14 cellular contexts compared by ENCODE assay signal in genomic region chr17:73546121-73546520, GRCh38.
"Had no signal": no experiment of that assay in that cellular context is flagged by ENCODE, and none has a peak within 500 bp of the region (broad histone marks: within the 10 kb centered on the region; RNA-seq: fewer than 3 reads in every experiment).

No MANE protein-coding gene starts in this region.

- H3K27ac ChIP-seq: adrenal gland, gastroesophageal sphincter, left lung had no signal

- H3K4me3 ChIP-seq: adrenal gland, gastroesophageal sphincter, left lung had no signal

- H3K36me3 ChIP-seq: adrenal gland, gastroesophageal sphincter, left lung had no signal

- DNase-seq: activated B cell treated with CpG ODN at 0.5 μM for 24 hours; activated CD4-positive, alpha-beta T cell treated with anti-CD3 and anti-CD28 coated beads for 48 hours; activated effector memory CD4-positive, alpha-beta T cell treated with anti-CD3 and anti-CD28 coated beads, Interleukin-2, amount 50 U/mL, for 16 hours; activated T-cell treated with anti-CD3 and anti-CD28 coated beads, Interleukin-2, amount 50 U/mL, for 4 hours; adrenal gland; cortex of kidney; effector CD4-positive, alpha-beta T cell; islet precursor cell; naive thymus-derived CD8-positive, alpha-beta T cell; nucleus accumbens; stimulated activated CD4-positive, alpha-beta T cell treated with anti-CD3 and anti-CD28 coated beads, Interleukin-2, amount 100 ng/mL, for 48 hours; T-helper 17 cell had no signal

- H3K27me3 ChIP-seq: adrenal gland had no signal

- H3K9me3 ChIP-seq: adrenal gland, gastroesophageal sphincter, left lung had no signal
